11 cellular contexts compared by ENCODE assay signal in genomic region chr11:117205211-117205818, GRCh38. TPM values are rescaled to one million over a fixed set of nuclear protein-coding genes. Genes with fewer than 3 reads are reported as not detected.
DNase-seq lines count a peak whose midpoint lies in the region; ATAC-seq and TF ChIP-seq lines count a peak whose summit lies in the region.
"Had no signal": no experiment of that assay in that cellular context is flagged by ENCODE, and none has a peak within 500 bp of the region (broad histone marks: within the 10 kb centered on the region; RNA-seq: fewer than 3 reads in every experiment).

No MANE protein-coding gene starts in this region.

- no peak overlapping the region for H2AFZ ChIP-seq in H9 (ENCODE audit: low read length)

- WGBS in H9 (ENCODE audit: extremely low coverage, insufficient read length, low lambda C conversion rate): no CpG with 5 or more reads among the region's 11 CpGs

- H3K4me2 ChIP-seq in H9 (ENCODE audit: insufficient read depth, insufficient read length, low read length): no peak overlapping the region

- H3K18ac ChIP-seq in H9 (ENCODE audit: insufficient read length, low read depth, low read length): no peak overlapping the region

- H4K5ac ChIP-seq in H9 (ENCODE audit: insufficient read length, low read depth, low read length): no peak overlapping the region

- no peak overlapping the region for H2AK5ac ChIP-seq in H9 (ENCODE audit: insufficient read length, low read length)

- no peak overlapping the region for H3T11ph ChIP-seq in H9 (ENCODE audit: low read length)

- no peak overlapping the region for H3K4me3 Mint-ChIP-seq in H9
- H3K4me3 Mint-ChIP-seq: activated CD4-positive, alpha-beta T cell treated with anti-CD3 and anti-CD28 coated beads, Interleukin-2, amount 10 ng/mL, durations not matched to agents 24 days and 14 days; activated naive CD8-positive, alpha-beta T cell treated with anti-CD3 and anti-CD28 coated beads, Interleukin-2, amount 10 ng/mL, durations not matched to agents 7 days and 5 days had no signal

- DNase-seq in H9 (no peak), colonic mucosa (no peak), nucleus accumbens (lab: John Stamatoyannopoulos, UW) (no peak)
- DNase-seq: activated CD4-positive, alpha-beta T cell treated with anti-CD3 and anti-CD28 coated beads, Interleukin-2, amount 10 ng/mL, durations not matched to agents 24 days and 14 days; activated naive CD8-positive, alpha-beta T cell treated with anti-CD3 and anti-CD28 coated beads, Interleukin-2, amount 10 ng/mL, durations not matched to agents 7 days and 5 days; MG63; NCI-H526 treated with DMSO at 0.1 percent for 48 hours had no signal

- no peak overlapping the region for H4K91ac ChIP-seq in H9 (ENCODE audit: insufficient read length, low read depth, low read length)

- peaks cover 10 to 32% (median 29%) of the 10 kb centered on the region in 3 experiments; a peak in 6 of 7 replicates for H3K36me3 Mint-ChIP-seq in H9 (ENCODE audit: insufficient read depth in 1 of 3, low read depth in 3 of 3)

- H3K4me1 ChIP-seq in H9 (ENCODE audit: insufficient read depth, low read length) (no peaks in the 10 kb centered on the region), rectal smooth muscle tissue (ENCODE audit: control insufficient read depth, insufficient read depth, low read length) (peaks cover 35% of the 10 kb centered on the region), colonic mucosa (no peaks in the 10 kb centered on the region)
- H3K4me1 ChIP-seq: pancreas had no signal

- H3K4me3 ChIP-seq in rectal smooth muscle tissue (ENCODE audit: low read length) (no peak overlapping the region), colonic mucosa (no peak overlapping the region)
- H3K4me3 ChIP-seq: MG63, pancreas had no signal

- H3K23ac ChIP-seq in H9 (ENCODE audit: insufficient read length, low read depth, low read length): no peak overlapping the region

- H3K27me3 ChIP-seq in H9 (ENCODE audit: insufficient read depth, low read length) (no peaks in the 10 kb centered on the region), rectal smooth muscle tissue (ENCODE audit: control insufficient read depth, insufficient read depth, low read length) (no peaks in the 10 kb centered on the region), colonic mucosa (no peaks in the 10 kb centered on the region)
- H3K27me3 ChIP-seq: MG63, pancreas had no signal

- H3K9me3 ChIP-seq in H9 (ENCODE audit: control insufficient read depth, low read depth, low read length) (no peaks in the 10 kb centered on the region), colonic mucosa (no peaks in the 10 kb centered on the region)
- H3K9me3 ChIP-seq: MG63, pancreas had no signal

- H3K4me1 Mint-ChIP-seq in H9: peaks cover 11 to 14% of the 10 kb centered on the region in 2 experiments

- no peak overlapping the region for H2BK12ac ChIP-seq in H9 (ENCODE audit: insufficient read length, low read depth, low read length)

- no peak overlapping the region for H2BK15ac ChIP-seq in H9 (ENCODE audit: low read depth, low read length)

- ATAC-seq in HG02870 (IDR thresholded peaks at IDR 0.05; ENCODE audit: unreplicated experiment): no peak
- ATAC-seq: pancreas had no signal

- no peak overlapping the region for H3K27ac ChIP-seq in H9 (ENCODE audit: insufficient read length, low read depth, low read length)
- H3K27ac ChIP-seq in cingulate gyrus (ENCODE audit: low read depth, low read length): peak overlapping the region; percentile 65
- peak overlapping the region; percentile 99 for H3K27ac ChIP-seq in rectal smooth muscle tissue (ENCODE audit: low read depth, low read length)
- no peak overlapping the region for H3K27ac ChIP-seq in colonic mucosa
- H3K27ac ChIP-seq: pancreas had no signal

- TF ChIP-seq CTCF in H9 (conservative IDR thresholded peaks at IDR 0.05) (peak; percentile 33; the same call in 1 of the 3 replicates), colonic mucosa (IDR thresholded peaks at IDR 0.05) (no peak)

- H3K36me3 ChIP-seq in rectal smooth muscle tissue (ENCODE audit: control insufficient read depth, insufficient read depth, low read length) (peaks cover 47% of the 10 kb centered on the region), colonic mucosa (no peaks in the 10 kb centered on the region)
- H3K36me3 ChIP-seq: MG63 had no signal

- H3K4ac ChIP-seq in H9 (ENCODE audit: low read depth, low read length): no peak overlapping the region

- no peak overlapping the region; a peak in 1 of 7 replicates for H3K27ac Mint-ChIP-seq in H9

- peaks cover 2% of the 10 kb centered on the region; the same call in 1 of the 2 replicates for H3K27me3 Mint-ChIP-seq in H9 (ENCODE audit: low read depth)
- H3K27me3 Mint-ChIP-seq: activated CD4-positive, alpha-beta T cell treated with anti-CD3 and anti-CD28 coated beads, Interleukin-2, amount 10 ng/mL, durations not matched to agents 24 days and 14 days; activated naive CD8-positive, alpha-beta T cell treated with anti-CD3 and anti-CD28 coated beads, Interleukin-2, amount 10 ng/mL, durations not matched to agents 7 days and 5 days had no signal

- no peak overlapping the region for H2BK20ac ChIP-seq in H9 (ENCODE audit: low read depth, low read length, poor library complexity, severe bottlenecking)

- intact Hi-C loops in colonic mucosa (cut with DNase I): no loop called here

- H3K9ac ChIP-seq in H9 (ENCODE audit: extremely low read depth, insufficient read length, low read length): no peak overlapping the region
- no peak overlapping the region for H3K9ac ChIP-seq in rectal smooth muscle tissue (ENCODE audit: low read length)
- H3K9ac ChIP-seq in colonic mucosa (ENCODE audit: low read depth in 2 of 2, low read length in 2 of 2): no peak overlapping the region

- H3K14ac ChIP-seq in H9 (ENCODE audit: insufficient read depth, low read length): no peak overlapping the region

- H3K79me1 ChIP-seq in H9 (ENCODE audit: insufficient read depth, low read depth, low read length, poor library complexity, severe bottlenecking): no peaks in the 10 kb centered on the region

- H3K79me2 ChIP-seq in H9 (ENCODE audit: insufficient read depth, low read length): peaks cover 3% of the 10 kb centered on the region; the same call in 1 of the 2 replicates

- H4K20me1 ChIP-seq in H9 (ENCODE audit: control insufficient read depth, insufficient read depth, insufficient read length): no peaks in the 10 kb centered on the region

- no peaks in the 10 kb centered on the region for H3K9me3 Mint-ChIP-seq in H9
- H3K9me3 Mint-ChIP-seq: activated CD4-positive, alpha-beta T cell treated with anti-CD3 and anti-CD28 coated beads, Interleukin-2, amount 10 ng/mL, durations not matched to agents 24 days and 14 days; activated naive CD8-positive, alpha-beta T cell treated with anti-CD3 and anti-CD28 coated beads, Interleukin-2, amount 10 ng/mL, durations not matched to agents 7 days and 5 days had no signal

- no peak overlapping the region for H2BK5ac ChIP-seq in H9 (ENCODE audit: insufficient read length, low read length)

- no peaks in the 10 kb centered on the region for H3K23me2 ChIP-seq in H9 (ENCODE audit: insufficient read length, low read depth, low read length, poor library complexity, severe bottlenecking)

- no peak overlapping the region for H2BK120ac ChIP-seq in H9 (ENCODE audit: low read depth, low read length, poor library complexity, severe bottlenecking)

- H4K8ac ChIP-seq in H9 (replicated peaks; ENCODE audit: insufficient read length, low read depth, low read length): no peak overlapping the region

- H3K56ac ChIP-seq in H9 (ENCODE audit: insufficient read length, low read depth, low read length): no peak overlapping the region

RNA-seq across cellular contexts. Expression of gene TAGLN, which starts 6.1 kb away (rescaled TPM):
- total RNA-seq in H9 (2021) (176 and 188 TPM in 2 replicates), colonic mucosa (100 to 1,000 TPM in 1 of 2 donors, 10 to 100 TPM in 1; 86.8 to 989 TPM)

RNA-seq across cellular contexts. Expression of gene PCSK7, which starts 26.6 kb away (rescaled TPM):
- total RNA-seq in H9 (2021) (50.7 and 53.9 TPM in 2 replicates), colonic mucosa (100 to 1,000 TPM; 111 to 195 TPM)

RNA-seq across cellular contexts. Expression of gene SIDT2, which starts 26.8 kb away (rescaled TPM):
- total RNA-seq in H9 (2021): 18.3 and 20.9 TPM in 2 replicates
- total RNA-seq in colonic mucosa: 10 to 100 TPM; 42.9 to 69.3 TPM

RNA-seq across cellular contexts. Expression of gene RNF214, which starts 27.2 kb away (rescaled TPM):
- total RNA-seq in H9 (2021) (25.4 and 26.0 TPM in 2 replicates), colonic mucosa (10 to 100 TPM; 20.0 to 20.3 TPM)

Comparison
In these comparisons a context has a peak if more than half of its experiments do, and no peak if none do; other contexts are left out.
1. H3K27ac ChIP-seq: peak in cingulate gyrus (single experiment) and rectal smooth muscle tissue (single experiment); none in H9 (single experiment) and colonic mucosa (single experiment).